ENCODE assay signal across 17 cellular contexts in genomic region chr5:39195198-39195826, GRCh38. TPM values are rescaled to one million over a fixed set of nuclear protein-coding genes. Genes with fewer than 3 reads are reported as not detected.
DNase-seq lines count a peak whose midpoint lies in the region; ATAC-seq and TF ChIP-seq lines count a peak whose summit lies in the region.
"Had no signal": no experiment of that assay in that cellular context is flagged by ENCODE, and none has a peak within 500 bp of the region (broad histone marks: within the 10 kb centered on the region; RNA-seq: fewer than 3 reads in every experiment).

No MANE protein-coding gene starts in this region.

- H3K27me3 Mint-ChIP-seq in activated T-cell treated with anti-CD3 and anti-CD28 coated beads, Interleukin-2, amount 50 U/mL, for 72 hours (ENCODE audit: low read depth), result no peaks in the 10 kb centered on the region
- no peaks in the 10 kb centered on the region for H3K27me3 Mint-ChIP-seq in T-cell

- POLR2A ChIA-PET in T-cell (lab: Charles Lee), result interaction anchor here (0.6 to 1.6 kb wide), 11 partner anchors 8 to 75 kb away, joined by 3 to 38 read pairs (median 6); no protein-coding TSS in a partner anchor

- H3K9me3 ChIP-seq in ovary, result no peaks in the 10 kb centered on the region
- H3K9me3 ChIP-seq: prostate gland, vagina had no signal

- peak overlapping the region; percentile 92 for H3K27ac Mint-ChIP-seq in activated T-cell treated with anti-CD3 and anti-CD28 coated beads, Interleukin-2, amount 50 U/mL, for 72 hours
- H3K27ac Mint-ChIP-seq in T-cell, result peak overlapping the region; percentile 94 to 98
- peak overlapping the region; percentile 67 for H3K27ac Mint-ChIP-seq in stimulated activated effector memory CD8-positive, alpha-beta T cell treated with anti-CD3 and anti-CD28 coated beads, Interleukin-12 subunit alpha, Interleukin-12 subunit beta, amount 100 ng/mL, for 72 hours

- WGBS in ovary, 3 donors, result 90 to 94% (median 94%) methylated on average over 3 of the region's 3 CpGs

- no peaks in the 10 kb centered on the region for H3K4me1 ChIP-seq in ovary (ENCODE audit: insufficient read depth)
- H3K4me1 ChIP-seq: prostate gland, vagina had no signal

- H3K36me3 Mint-ChIP-seq in activated T-cell treated with anti-CD3 and anti-CD28 coated beads, Interleukin-2, amount 50 U/mL, for 72 hours (ENCODE audit: insufficient read depth in 2 of 2), result peaks cover 2 to 3% of the 10 kb centered on the region in 2 donors
- H3K36me3 Mint-ChIP-seq in T-cell, result peaks cover 41% of the 10 kb centered on the region
- no peaks in the 10 kb centered on the region for H3K36me3 Mint-ChIP-seq in stimulated activated effector memory CD8-positive, alpha-beta T cell treated with anti-CD3 and anti-CD28 coated beads, Interleukin-12 subunit alpha, Interleukin-12 subunit beta, amount 100 ng/mL, for 72 hours

- DNase-seq in activated T-cell treated with anti-CD3 and anti-CD28 coated beads, Interleukin-2, amount 50 U/mL, for 72 hours, result no peak
- DNase-seq in activated T-cell treated with anti-CD3 and anti-CD28 coated beads, Interleukin-2, amount 50 U/mL, for 1 hour, result no peak
- DNase-seq in T-cell, result no peak
- no peak for DNase-seq in epithelial cell of prostate (ENCODE audit: low read depth, low spot score)
- peak in 1 of 2 donors; percentile 40 for DNase-seq in stimulated activated effector memory CD8-positive, alpha-beta T cell treated with anti-CD3 and anti-CD28 coated beads, Interleukin-12 subunit alpha, Interleukin-12 subunit beta, amount 100 ng/mL, for 72 hours (ENCODE audit: low spot score in 2 of 2)
- DNase-seq in ovary, result no peak
- DNase-seq: DMS79 treated with DMSO at 0.1 percent for 48 hours; NCI-H1436 treated with DMSO at 0.1 percent for 48 hours; NCI-H510A; stimulated activated CD4-positive, alpha-beta T cell treated with anti-CD3 and anti-CD28 coated beads, Interleukin-2, amount 100 ng/mL, for 24 hours; T-helper 9 cell had no signal

- TF ChIP-seq POLR2A in ovary (IDR thresholded peaks at IDR 0.05), result no peak

- H3K4me3 Mint-ChIP-seq in activated T-cell treated with anti-CD3 and anti-CD28 coated beads, Interleukin-2, amount 50 U/mL, for 72 hours, result peak overlapping the region; percentile 75 to 87
- H3K4me3 Mint-ChIP-seq in T-cell, result peak overlapping the region; percentile 74 to 95 (median 74)
- peak overlapping the region; percentile 55 for H3K4me3 Mint-ChIP-seq in stimulated activated effector memory CD8-positive, alpha-beta T cell treated with anti-CD3 and anti-CD28 coated beads, Interleukin-12 subunit alpha, Interleukin-12 subunit beta, amount 100 ng/mL, for 72 hours

- ATAC-seq in activated T-cell treated with anti-CD3 and anti-CD28 coated beads, Interleukin-2, amount 50 U/mL, for 72 hours (replicated peaks in 1 of 2), result peak; percentile 5 to 6
- no peak for ATAC-seq in T-cell (replicated peaks in 1 of 4)
- no peak for ATAC-seq in stimulated activated effector memory CD8-positive, alpha-beta T cell treated with anti-CD3 and anti-CD28 coated beads, Interleukin-12 subunit alpha, Interleukin-12 subunit beta, amount 100 ng/mL, for 72 hours
- ATAC-seq in HG03196 (IDR thresholded peaks at IDR 0.05; ENCODE audit: unreplicated experiment), result no peak
- ATAC-seq in GM21723 (IDR thresholded peaks at IDR 0.05; ENCODE audit: unreplicated experiment), result no peak

- TF ChIP-seq EP300 in ovary (IDR thresholded peaks at IDR 0.05), result no peak

- no peaks in the 10 kb centered on the region for H3K9me3 Mint-ChIP-seq in activated T-cell treated with anti-CD3 and anti-CD28 coated beads, Interleukin-2, amount 50 U/mL, for 72 hours
- no peaks in the 10 kb centered on the region for H3K9me3 Mint-ChIP-seq in T-cell
- H3K9me3 Mint-ChIP-seq in stimulated activated effector memory CD8-positive, alpha-beta T cell treated with anti-CD3 and anti-CD28 coated beads, Interleukin-12 subunit alpha, Interleukin-12 subunit beta, amount 100 ng/mL, for 72 hours, result no peaks in the 10 kb centered on the region

- no peaks in the 10 kb centered on the region for H3K36me3 ChIP-seq in ovary
- H3K36me3 ChIP-seq: prostate gland, vagina had no signal

- no peak for TF ChIP-seq CTCF in ovary (IDR thresholded peaks at IDR 0.05)

- intact Hi-C loops in ovary (cut with DNase I), result no loop called here

- H3K4me1 Mint-ChIP-seq in activated T-cell treated with anti-CD3 and anti-CD28 coated beads, Interleukin-2, amount 50 U/mL, for 72 hours (ENCODE audit: low read depth), result peaks cover 69% of the 10 kb centered on the region
- H3K4me1 Mint-ChIP-seq in T-cell, result peaks cover 65 to 69% (median 67%) of the 10 kb centered on the region in 3 donors
- H3K4me1 Mint-ChIP-seq in stimulated activated effector memory CD8-positive, alpha-beta T cell treated with anti-CD3 and anti-CD28 coated beads, Interleukin-12 subunit alpha, Interleukin-12 subunit beta, amount 100 ng/mL, for 72 hours, result peaks cover 69% of the 10 kb centered on the region

- peak overlapping the region; percentile 93 for H3K27ac ChIP-seq in epithelial cell of prostate
- no peak overlapping the region for H3K27ac ChIP-seq in ovary
- H3K27ac ChIP-seq: prostate gland, RWPE1 had no signal

- CTCF ChIA-PET in T-cell (lab: Charles Lee), result interaction anchor here (0.7 to 4.5 kb wide), 17 partner anchors 8 to 89 kb away, joined by 3 to 23 read pairs (median 7); partner anchors contain the start of gene FYB1 (in 1 of the 2)

- H3K27me3 ChIP-seq in ovary, result no peaks in the 10 kb centered on the region
- H3K27me3 ChIP-seq: vagina had no signal

- no peak overlapping the region for H3K4me3 ChIP-seq in ovary
- H3K4me3 ChIP-seq: prostate gland, vagina had no signal

RNA-seq across cellular contexts. Expression of gene FYB1, which starts 24.1 kb away (rescaled TPM):
- 100 to 1,000 TPM; 127 to 131 TPM for total RNA-seq in activated T-cell treated with anti-CD3 and anti-CD28 coated beads, Interleukin-2, amount 50 U/mL, for 72 hours
- total RNA-seq in T-cell (100 to 1,000 TPM; 372 to 769 (median 428) TPM), ovary (1 to 10 TPM; 2.4 to 8.9 (median 3.6) TPM)
- 10 to 100 TPM in 1 of 2 donors, 1 to 10 TPM in 1; 1.1 to 12.4 TPM for polyA plus RNA-seq in ovary
- total RNA-seq: fibroblast of villous mesenchyme had no signal

Comparison
In these comparisons a context has a peak if more than half of its experiments do, and no peak if none do; other contexts are left out.
1. ATAC-seq: peak in activated T-cell treated with anti-CD3 and anti-CD28 coated beads, Interleukin-2, amount 50 U/mL, for 72 hours (2 of 2); none in T-cell (0 of 4), stimulated activated effector memory CD8-positive, alpha-beta T cell treated with anti-CD3 and anti-CD28 coated beads, Interleukin-12 subunit alpha, Interleukin-12 subunit beta, amount 100 ng/mL, for 72 hours (single experiment), HG03196 (single experiment) and GM21723 (single experiment).
2. RNA of gene FYB1, which starts 24.1 kb away (total RNA-seq): 372 to 769 TPM in T-cell and 127 to 131 TPM in activated T-cell treated with anti-CD3 and anti-CD28 coated beads, Interleukin-2, amount 50 U/mL, for 72 hours; 2.4 to 8.9 TPM in ovary; every median in the first group is over 10 times any median in the second.
3. Peak in every context shown above with its lines, with median percentiles within 50 percentile points of each other: H3K27ac Mint-ChIP-seq and H3K4me3 Mint-ChIP-seq.